In the genomic region with DNA sequence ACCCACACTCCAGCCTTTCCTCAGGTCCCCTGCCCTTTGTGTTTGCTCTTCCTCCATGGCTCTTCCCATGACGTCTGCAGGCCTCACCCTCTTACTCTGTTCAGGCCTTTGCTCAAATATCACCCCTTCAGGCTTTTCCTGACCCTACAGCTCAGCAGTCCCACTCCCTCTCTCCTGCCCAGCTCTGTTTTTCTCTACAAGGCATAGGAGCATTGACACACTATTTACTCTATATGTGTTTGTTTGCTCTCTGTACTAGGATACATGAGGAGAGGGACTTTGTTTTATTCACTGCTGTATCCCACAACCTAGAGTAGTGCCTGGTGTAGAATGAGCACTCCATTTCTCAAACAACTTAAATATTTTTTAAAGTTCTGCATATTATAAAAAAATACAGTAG, we compare ENCODE assay signal across 1 cellular context.
TF ChIP-seq lines count a peak whose summit lies in the region.

No MANE protein-coding gene starts in this region.

TF ChIP-seq in IMR-90, 13 proteins besides CTCF, POLR2A, EP300 and RAD21 (continued from another document):
- TF ChIP-seq USF2 (IDR thresholded peaks at IDR 0.05; ENCODE audit: low read depth, low read length): no peak
